In genomic region chr3:152151875-152152765, GRCh38 we compare ENCODE assay signal across 6 cellular contexts.
DNase-seq lines count a peak whose midpoint lies in the region; ATAC-seq, FAIRE-seq and TF ChIP-seq lines count a peak whose summit lies in the region.
"Not testable (repeated sequence)": the region's sequence is repeated elsewhere in the genome, so short reads cannot be mapped to it uniquely, and the experiment has no call there.

No MANE protein-coding gene starts in this region.

- intact Hi-C loops in PC-3 (cut with micrococcal nuclease); ascending aorta (cut with DNase I); testis (cut with DNase I; ENCODE audit: low total_unique reads): not testable (repeated sequence)

- H3K79me2 ChIP-seq in PC-3 (ENCODE audit: low read length); keratinocyte (ENCODE audit: control insufficient read depth, insufficient read depth, low read length); trophoblast cell (ENCODE audit: control insufficient read depth, insufficient read depth, low read length, poor library complexity): not testable (repeated sequence)

- H2BK5ac ChIP-seq in trophoblast cell (ENCODE audit: low read depth, low read length, poor library complexity): not testable (repeated sequence)

- H4K8ac ChIP-seq in trophoblast cell (ENCODE audit: low read depth, low read length): not testable (repeated sequence)

- H4K20me1 ChIP-seq in PC-3 (ENCODE audit: low read length); keratinocyte (ENCODE audit: control insufficient read depth, extremely low read depth, insufficient read depth, low read length): not testable (repeated sequence)

- not testable (repeated sequence) for H3K9me1 ChIP-seq in keratinocyte (ENCODE audit: control insufficient read depth, extremely low read depth, insufficient read depth, low read length)

- H4K12ac ChIP-seq in trophoblast cell (ENCODE audit: low read depth, low read length): not testable (repeated sequence)

- H3K79me1 ChIP-seq in trophoblast cell (ENCODE audit: low read length): not testable (repeated sequence)

- H3K27me3 ChIP-seq in PC-3 (ENCODE audit: low read length); ascending aorta; keratinocyte (ENCODE audit: control insufficient read depth, extremely low read depth, insufficient read depth, low read length); trophoblast cell (ENCODE audit: insufficient read depth, low read length); testis: not testable (repeated sequence)

- H3K4me3 ChIP-seq in PC-3 (ENCODE audit: low read length); ascending aorta; keratinocyte (ENCODE audit: control insufficient read depth in 2 of 3, extremely low read depth in 1 of 3, insufficient read depth in 2 of 3, low read depth in 1 of 3, low read length in 3 of 3); trophoblast cell (ENCODE audit: low read depth, low read length): not testable (repeated sequence)
- H3K4me3 ChIP-seq in testis: peak overlapping the region; percentile 45 to 61

- H3K4me1 ChIP-seq in PC-3 (ENCODE audit: insufficient read depth, low read length) (peaks cover 19% of the 10 kb centered on the region), ascending aorta (peaks cover 3 to 15% of the 10 kb centered on the region in 2 donors), keratinocyte (ENCODE audit: control insufficient read depth, extremely low read depth, insufficient read depth, low read length) (peaks cover 32% of the 10 kb centered on the region)
- H3K4me1 ChIP-seq in trophoblast cell (ENCODE audit: control insufficient read depth in 1 of 2, insufficient read depth in 2 of 2, low read length in 2 of 2); testis: not testable (repeated sequence)

- not testable (repeated sequence) for H2AK5ac ChIP-seq in trophoblast cell (ENCODE audit: low read length)

- H3F3A ChIP-seq in PC-3 (ENCODE audit: low read length, unreplicated experiment): not testable (repeated sequence)

- POLR2A ChIA-PET in PC-3 (lab: Charles Lee; ENCODE audit: unreplicated experiment): not testable (repeated sequence)

- H3K36me3 ChIP-seq in PC-3 (ENCODE audit: low read depth, low read length); ascending aorta; keratinocyte (ENCODE audit: control insufficient read depth in 2 of 2, extremely low read depth in 1 of 2, insufficient read depth in 2 of 2, low read length in 2 of 2); trophoblast cell (ENCODE audit: control insufficient read depth in 1 of 2, insufficient read depth in 2 of 2, low read length in 2 of 2); testis (ENCODE audit: low read depth, missing control alignments): not testable (repeated sequence)

- H3K9me2 ChIP-seq in PC-3 (replicated peaks; ENCODE audit: low read length): not testable (repeated sequence)

- peak overlapping the region; percentile 66; the same call in 1 of the 2 replicates for H3K4me2 ChIP-seq in PC-3 (ENCODE audit: low read length)
- not testable (repeated sequence) for H3K4me2 ChIP-seq in keratinocyte (ENCODE audit: control insufficient read depth, extremely low read depth, insufficient read depth, low read depth, low read length); trophoblast cell (ENCODE audit: low read length)

- TF ChIP-seq POLR2A in testis (IDR thresholded peaks at IDR 0.05): not testable (repeated sequence)

- not testable (repeated sequence) for H3K23ac ChIP-seq in trophoblast cell (ENCODE audit: low read length)

- not testable (repeated sequence) for H3K4ac ChIP-seq in trophoblast cell (ENCODE audit: low read depth, low read length)

- FAIRE-seq in keratinocyte (lab: Jason Lieb, UNC): not testable (repeated sequence)

- not testable (repeated sequence) for H4K91ac ChIP-seq in trophoblast cell (ENCODE audit: low read depth, low read length)

- H3K18ac ChIP-seq in trophoblast cell (ENCODE audit: low read length): not testable (repeated sequence)

- not testable (repeated sequence) for TF ChIP-seq CTCF in PC-3 (conservative IDR thresholded peaks at IDR 0.05; ENCODE audit: low read depth, low read length); ascending aorta (IDR thresholded peaks at IDR 0.05); keratinocyte (optimal IDR thresholded peaks at IDR 0.05 in 1 of 3, IDR thresholded peaks at IDR 0.05 in 1 of 3, conservative IDR thresholded peaks at IDR 0.05 in 1 of 3; ENCODE audit: extremely low read depth in 1 of 3, insufficient read depth in 2 of 3, low read length in 3 of 3); testis (IDR thresholded peaks at IDR 0.05)

- 0 out of 2 replicates have a peak overlapping the region, but pooled peaks have one; percentile 61 for H2AFZ ChIP-seq in PC-3 (ENCODE audit: low read length)
- H2AFZ ChIP-seq in keratinocyte (ENCODE audit: control insufficient read depth, low read length); trophoblast cell (ENCODE audit: insufficient read depth, low read length, poor library complexity): not testable (repeated sequence)

- not testable (repeated sequence) for H3K9ac ChIP-seq in PC-3 (ENCODE audit: low read length); keratinocyte (ENCODE audit: control insufficient read depth, extremely low read depth, insufficient read depth, low read length); trophoblast cell (ENCODE audit: low read length)

- CTCF ChIA-PET in PC-3 (lab: Charles Lee): not testable (repeated sequence)

- no CpG with 5 or more reads among the region's 42 CpGs for WGBS in trophoblast cell (ENCODE audit: extremely low coverage, insufficient coverage, insufficient read length)
- WGBS in testis, 2 donors: 68 to 84% methylated on average over 10 to 41 of the region's 42 CpGs

- not testable (repeated sequence) for H3K14ac ChIP-seq in trophoblast cell (ENCODE audit: low read length)

- not testable (repeated sequence) for ATAC-seq in PC-3

- dilution Hi-C loops in keratinocyte (cut with MboI; ENCODE audit: extremely low pct_ligation_motif_present, low sequenced_read_pairs): not testable (repeated sequence)

- DNase-seq in ELF-1 (ENCODE audit: low read depth, low spot score): peak; percentile 79
- DNase-seq in PC-3; ascending aorta (ENCODE audit: low spot score in 2 of 2); keratinocyte (ENCODE audit: low read depth, low spot score): not testable (repeated sequence)
- peak; percentile 26 to 60 for DNase-seq in trophoblast cell
- peak; percentile 48 for DNase-seq in testis

- H3K27ac ChIP-seq in PC-3 (ENCODE audit: low read length): 0 out of 2 replicates have a peak overlapping the region, but pooled peaks have one; percentile 11
- peak overlapping the region; percentile 46 to 62 for H3K27ac ChIP-seq in ascending aorta
- peak overlapping the region; percentile 79 for H3K27ac ChIP-seq in keratinocyte (ENCODE audit: control insufficient read depth, insufficient read depth, low read length)
- H3K27ac ChIP-seq in trophoblast cell (ENCODE audit: low read depth, low read length): not testable (repeated sequence)
- peak overlapping the region in 1 of 2 donors; percentile 32 for H3K27ac ChIP-seq in testis

- not testable (repeated sequence) for H2BK12ac ChIP-seq in trophoblast cell (ENCODE audit: low read length)

- not testable (repeated sequence) for H2BK120ac ChIP-seq in trophoblast cell (ENCODE audit: insufficient read depth, low read length, poor library complexity)

- H3K9me3 ChIP-seq in PC-3 (ENCODE audit: low read length); ascending aorta; keratinocyte (ENCODE audit: control insufficient read depth, low read depth, low read length); trophoblast cell (ENCODE audit: insufficient read depth, low read depth, low read length); testis: not testable (repeated sequence)

- not testable (repeated sequence) for BruUV-seq in PC-3 (replicated peaks; lab: Mats Ljungman, UMichigan)
